8 cellular contexts compared by ENCODE assay signal in genomic region chr17:28598799-28599310, GRCh38. TPM values are rescaled to one million over a fixed set of nuclear protein-coding genes. Genes with fewer than 3 reads are reported as not detected.
A peak's percentile ranks its signal among the peaks of the same experiment; 100 is the strongest.
DNase-seq lines count a peak whose midpoint lies in the region; ATAC-seq and TF ChIP-seq lines count a peak whose summit lies in the region.

Gene SPAG5, minus strand, starts transcription at chr17:28599025. Its CDS starts 79 bp downstream, at chr17:28598946.

- H3K36me3 ChIP-seq in Panc1 (ENCODE audit: control insufficient read depth, insufficient read depth, low read length) (peaks cover 4% of the 10 kb centered on the region), esophagus (ENCODE audit: control insufficient read depth in 2 of 2, insufficient read depth in 2 of 2, low read length in 1 of 2) (no peaks in the 10 kb centered on the region), mucosa of stomach (ENCODE audit: control insufficient read depth, insufficient read depth, low read length) (no peaks in the 10 kb centered on the region)

- ATAC-seq in GM21723 (IDR thresholded peaks at IDR 0.05; ENCODE audit: unreplicated experiment) (peak; percentile 82), Panc1 (peak; percentile 97)
- peak; percentile 93 to 95 for ATAC-seq in activated T-cell treated with anti-CD3 and anti-CD28 coated beads, Interleukin-2, amount 50 U/mL, for 4 hours

- peak within 1 kb of the TSS; percentile 95 for H3K27ac ChIP-seq in Panc1 (ENCODE audit: low read length)
- H3K27ac ChIP-seq in esophagus (ENCODE audit: low read depth in 2 of 2, low read length in 1 of 2), result peak within 1 kb of the TSS; percentile 98 to 99

- no peaks in the 10 kb centered on the region for H3K36me3 Mint-ChIP-seq in activated T-cell treated with anti-CD3 and anti-CD28 coated beads, Interleukin-2, amount 50 U/mL, for 4 hours (ENCODE audit: insufficient read depth)

- no peaks in the 10 kb centered on the region for H3K9me3 ChIP-seq in Panc1 (ENCODE audit: control insufficient read depth, insufficient read depth, low read depth, low read length)
- H3K9me3 ChIP-seq in esophagus (ENCODE audit: control insufficient read depth in 2 of 2, insufficient read depth in 1 of 2, low read depth in 1 of 2, low read length in 1 of 2), result no peaks in the 10 kb centered on the region
- no peaks in the 10 kb centered on the region for H3K9me3 ChIP-seq in mucosa of stomach (ENCODE audit: control insufficient read depth, low read length)

- H3K9ac ChIP-seq in mucosa of stomach (ENCODE audit: low read length), result peak within 1 kb of the TSS; percentile 74

- in situ Hi-C loops in Panc1 (cut with HindIII; ENCODE audit: low pct_unique_long_range_greater_than_20kb, low sequenced_read_pairs), result no loop called here

- peaks cover 10% of the 10 kb centered on the region for H3K4me1 ChIP-seq in Panc1 (ENCODE audit: control insufficient read depth, insufficient read depth, low read length)
- peaks cover 0 to 5% of the 10 kb centered on the region in 2 donors for H3K4me1 ChIP-seq in esophagus (ENCODE audit: control insufficient read depth in 2 of 2, insufficient read depth in 2 of 2, low read length in 1 of 2)
- peaks cover 11% of the 10 kb centered on the region for H3K4me1 ChIP-seq in mucosa of stomach (ENCODE audit: control insufficient read depth, insufficient read depth, low read length)

- peak within 1 kb of the TSS; percentile 82 to 83 for H3K4me3 ChIP-seq in Panc1 (ENCODE audit: low read depth in 2 of 2, low read length in 2 of 2)
- peak within 1 kb of the TSS; percentile 68 to 71 for H3K4me3 ChIP-seq in esophagus (ENCODE audit: low read depth in 1 of 2, low read length in 2 of 2)
- H3K4me3 ChIP-seq in mucosa of stomach (ENCODE audit: low read length), result peak within 1 kb of the TSS; percentile 78

- POLR2A ChIA-PET in Panc1 (lab: Charles Lee), result interaction anchor here (0.9 to 1.7 kb wide), 3 partner anchors 12 to 42 kb away, joined by 3 to 5 read pairs (median 4); partner anchors contain the start of gene ALDOC

- no TSS peak for BruUV-seq in Panc1 (replicated peaks; lab: Mats Ljungman, UMichigan)

- no peak for TF ChIP-seq CTCF in Panc1 (IDR thresholded peaks at IDR 0.05)

- H3K9me3 Mint-ChIP-seq in activated T-cell treated with anti-CD3 and anti-CD28 coated beads, Interleukin-2, amount 50 U/mL, for 4 hours, result no peaks in the 10 kb centered on the region

- WGBS in esophagus, 2 donors, result 0 to 1% methylated on average over 42 to 44 of the region's 44 CpGs

- peak; percentile 94 for DNase-seq in DMS53 (lab: John Stamatoyannopoulos, UW)
- DNase-seq in KG1 (lab: John Stamatoyannopoulos, UW), result peak; percentile 86
- DNase-seq in Panc1 (ENCODE audit: low read depth, low spot score), result peak; percentile 57
- DNase-seq in activated T-cell treated with anti-CD3 and anti-CD28 coated beads, Interleukin-2, amount 50 U/mL, for 4 hours, result peak; percentile 93
- DNase-seq in stimulated activated CD8-positive, alpha-beta memory T cell treated with anti-CD3 and anti-CD28 coated beads, Interleukin-4, amount 100 ng/mL, for 48 hours, result peak; percentile 95

- CTCF ChIA-PET in Panc1 (lab: Charles Lee), result no interaction called here

- intact Hi-C loops in Panc1 (cut with micrococcal nuclease; ENCODE audit: unreplicated experiment), result no loop called here

- H3K27me3 ChIP-seq in Panc1 (ENCODE audit: control insufficient read depth, insufficient read depth, low read length) (no peaks in the 10 kb centered on the region), esophagus (ENCODE audit: control insufficient read depth in 1 of 2, insufficient read depth in 2 of 2, low read length in 2 of 2) (no peaks in the 10 kb centered on the region), mucosa of stomach (ENCODE audit: control insufficient read depth, insufficient read depth, low read length) (no peaks in the 10 kb centered on the region)

- peaks cover 21% of the 10 kb centered on the region for H3K4me1 Mint-ChIP-seq in activated T-cell treated with anti-CD3 and anti-CD28 coated beads, Interleukin-2, amount 50 U/mL, for 4 hours (ENCODE audit: low read depth)

- no peaks in the 10 kb centered on the region for H3K27me3 Mint-ChIP-seq in activated T-cell treated with anti-CD3 and anti-CD28 coated beads, Interleukin-2, amount 50 U/mL, for 4 hours (ENCODE audit: low read depth)

- H3K4me3 Mint-ChIP-seq in activated T-cell treated with anti-CD3 and anti-CD28 coated beads, Interleukin-2, amount 50 U/mL, for 4 hours, result peak within 1 kb of the TSS; percentile 84

RNA-seq across cellular contexts. Expression of gene SPAG5, which starts in this region (rescaled TPM):
- 152 TPM for total RNA-seq in Panc1 (2021; ENCODE audit: unreplicated experiment)
- 61.1 TPM for polyA plus RNA-seq in Panc1 (2012; ENCODE audit: insufficient read length)
- total RNA-seq in activated T-cell treated with anti-CD3 and anti-CD28 coated beads, Interleukin-2, amount 50 U/mL, for 4 hours, result 10 to 100 TPM; 23.8 to 30.4 (median 30.1) TPM
- 10 to 100 TPM; 11.6 to 19.7 TPM for polyA plus RNA-seq in esophagus

Comparison
In these comparisons a context has a peak if more than half of its experiments do, and no peak if none do; other contexts are left out.
1. Peak in every context shown above with its lines: DNase-seq, ATAC-seq, H3K4me3 ChIP-seq and H3K27ac ChIP-seq.